ENCODE assay signal across 19 cellular contexts in the genomic region with DNA sequence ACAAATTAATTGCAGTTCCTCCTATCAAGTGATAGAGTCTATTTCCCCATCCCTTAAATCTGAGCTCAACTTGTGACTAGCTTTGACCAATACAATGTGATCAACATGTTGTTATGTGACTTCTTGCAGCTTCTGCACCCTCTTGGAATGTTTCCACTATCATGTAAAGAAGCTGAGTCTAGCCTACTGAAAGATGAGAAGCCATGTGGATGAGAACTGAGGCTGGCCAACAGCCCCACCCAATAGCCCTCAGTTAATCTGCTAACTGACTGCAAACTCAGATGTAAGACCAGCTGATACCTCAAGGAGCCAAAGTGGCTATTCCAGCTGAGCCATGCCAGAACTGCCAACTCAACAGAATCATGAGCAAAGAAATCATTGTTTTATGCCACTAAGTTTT. TPM values are rescaled to one million over a fixed set of nuclear protein-coding genes. Genes with fewer than 3 reads are reported as not detected.
DNase-seq lines count a peak whose midpoint lies in the region; ATAC-seq, FAIRE-seq and TF ChIP-seq lines count a peak whose summit lies in the region.
"Had no signal": no experiment of that assay in that cellular context is flagged by ENCODE, and none has a peak within 500 bp of the region (broad histone marks: within the 10 kb centered on the region; RNA-seq: fewer than 3 reads in every experiment).

No MANE protein-coding gene starts in this region.

- TF ChIP-seq EP300 in HepG2 (IDR thresholded peaks at IDR 0.05; ENCODE audit: low read depth in 2 of 2, low read length in 2 of 2) = no peak
- no peak for TF ChIP-seq EP300 in HepG2 (CRISPR knock-in tag; IDR thresholded peaks at IDR 0.05; ENCODE audit: borderline replicate concordance)

- CTCF ChIA-PET in HepG2 (lab: Yijun Ruan, JAX; ENCODE audit: low intra/inter-chr PET ratio, low total read pairs) = no interaction called here

- no peak overlapping the region for H2AFZ ChIP-seq in HepG2 (ENCODE audit: low read length)

- no peaks in the 10 kb centered on the region for H3K9me3 ChIP-seq in HepG2 (ENCODE audit: low read length)
- H3K9me3 ChIP-seq in right lobe of liver = no peaks in the 10 kb centered on the region
- H3K9me3 ChIP-seq in adipocyte (ENCODE audit: control insufficient read depth, low read length) = no peaks in the 10 kb centered on the region
- H3K9me3 ChIP-seq: SJCRH30 had no signal

- in situ Hi-C loops in HepG2 (cut with HindIII; ENCODE audit: extremely low pct_ligation_motif_present, low pct_unique_long_range_greater_than_20kb) = no loop called here

- H3K4me3 ChIP-seq in HepG2 (replicated peaks in 1 of 3; ENCODE audit: insufficient read depth in 1 of 3, low read depth in 2 of 3, low read length in 3 of 3) (no peak overlapping the region), right lobe of liver (no peak overlapping the region), adipocyte (ENCODE audit: low read length) (no peak overlapping the region), fibroblast of the aortic adventitia (ENCODE audit: low read depth, low read length) (no peak overlapping the region)
- H3K4me3 ChIP-seq: GM12878, SJCRH30 had no signal

- POLR2A ChIA-PET in HepG2 (lab: Yijun Ruan, JAX) = no interaction called here

- TF ChIP-seq RAD21 in HepG2 (CRISPR knock-in tag; IDR thresholded peaks at IDR 0.05) = no peak

- H4K20me1 ChIP-seq in HepG2 (ENCODE audit: insufficient read depth, low read length) = no peaks in the 10 kb centered on the region

- ATAC-seq in HepG2 (no peak), right lobe of liver (no peak), HG03135 (IDR thresholded peaks at IDR 0.05; ENCODE audit: unreplicated experiment) (no peak), GM21786 (IDR thresholded peaks at IDR 0.05; ENCODE audit: unreplicated experiment) (no peak)
- ATAC-seq: GM12878 had no signal

- H3K27me3 ChIP-seq in HepG2 (ENCODE audit: control insufficient read depth in 1 of 2, insufficient read depth in 2 of 2, low read length in 2 of 2) = no peaks in the 10 kb centered on the region
- no peaks in the 10 kb centered on the region for H3K27me3 ChIP-seq in right lobe of liver
- H3K27me3 ChIP-seq in adipocyte (replicated peaks; ENCODE audit: control insufficient read depth, insufficient read depth, low read length) = no peaks in the 10 kb centered on the region
- H3K27me3 ChIP-seq: SJCRH30 had no signal

- H3K36me3 ChIP-seq in HepG2 (replicated peaks in 1 of 2; ENCODE audit: control insufficient read depth in 1 of 2, insufficient read depth in 2 of 2, low read length in 2 of 2) (no peaks in the 10 kb centered on the region), right lobe of liver (no peaks in the 10 kb centered on the region), adipocyte (ENCODE audit: control insufficient read depth, insufficient read depth, low read length, severe bottlenecking) (peaks cover 3% of the 10 kb centered on the region)
- H3K36me3 ChIP-seq: SJCRH30 had no signal

- intact Hi-C loops in HepG2 (cut with micrococcal nuclease; ENCODE audit: unreplicated experiment) = no loop called here
- intact Hi-C loops in right lobe of liver (cut with DNase I) = no loop called here

- H3K4me1 ChIP-seq in HepG2 (ENCODE audit: insufficient read depth, low read length) (peaks cover 53% of the 10 kb centered on the region), right lobe of liver (peaks cover 0 to 10% (median 2%) of the 10 kb centered on the region in 4 donors), adipocyte (ENCODE audit: control insufficient read depth, insufficient read depth, low read length) (peaks cover 13% of the 10 kb centered on the region)
- H3K4me1 ChIP-seq: SJCRH30 had no signal

- TF ChIP-seq POLR2A in HepG2 (IDR thresholded peaks at IDR 0.05; ENCODE audit: insufficient read depth in 1 of 2, low read depth in 2 of 2, low read length in 2 of 2) (no peak), right lobe of liver (IDR thresholded peaks at IDR 0.05) (no peak)

- DNase-seq in HepG2 (ENCODE audit: low spot score) (no peak), right lobe of liver (no peak), adipocyte (ENCODE audit: low read depth) (peak; percentile 43), fibroblast of the aortic adventitia (ENCODE audit: low read depth) (peak; percentile 38), stromal cell of bone marrow (ENCODE audit: low read depth) (peak; percentile 31)
- no peak for DNase-seq in activated effector memory CD4-positive, alpha-beta T cell treated with anti-CD3 and anti-CD28 coated beads, Interleukin-2, amount 50 U/mL, for 16 hours
- DNase-seq: NCI-H1436, NCI-H2081 treated with DMSO at 0.1 percent for 48 hours, NCI-H2227 treated with DMSO at 0.1 percent for 48 hours, NCI-H526 treated with DMSO at 0.1 percent for 48 hours, OCI-M1, SJCRH30 had no signal

- no peak overlapping the region for H3K9ac ChIP-seq in HepG2 (ENCODE audit: insufficient read depth, low read depth, low read length)
- H3K9ac ChIP-seq in adipocyte (ENCODE audit: low read length) = no peak overlapping the region

- FAIRE-seq in HepG2 (lab: Jason Lieb, UNC) = no peak
- FAIRE-seq: GM12878, GM18507 had no signal

- TF ChIP-seq CTCF in HepG2 (CRISPR knock-in tag; IDR thresholded peaks at IDR 0.05) (no peak), right lobe of liver (IDR thresholded peaks at IDR 0.05) (no peak), fibroblast of the aortic adventitia (IDR thresholded peaks at IDR 0.05; ENCODE audit: insufficient read depth, low read length) (no peak)

- no peak overlapping the region for H3K4me2 ChIP-seq in HepG2 (ENCODE audit: low read depth, low read length)

- no peak overlapping the region for H3K27ac ChIP-seq in HepG2 (ENCODE audit: extremely low read length, insufficient read depth, low read length)
- no peak overlapping the region for H3K27ac ChIP-seq in right lobe of liver
- H3K27ac ChIP-seq: 22Rv1, C4-2B, RWPE1, SJCRH30 had no signal

- no peaks in the 10 kb centered on the region for H3K79me2 ChIP-seq in HepG2 (ENCODE audit: insufficient read depth, low read length)

- no TSS peak for BruUV-seq in HepG2 (replicated peaks; lab: Mats Ljungman, UMichigan)

TF ChIP-seq in HepG2, 621 proteins besides CTCF, POLR2A, EP300 and RAD21 (continues in another document):
- TF ChIP-seq ZNF17 (CRISPR knock-in tag; IDR thresholded peaks at IDR 0.05) (no peak), ZNF224 (CRISPR knock-in tag; IDR thresholded peaks at IDR 0.05) (no peak), ZNF883 (CRISPR knock-in tag; IDR thresholded peaks at IDR 0.05; ENCODE audit: not compliant biosample characterization) (no peak), ZNF563 (CRISPR knock-in tag; IDR thresholded peaks at IDR 0.05) (no peak)
- TF ChIP-seq, protein P1, sequence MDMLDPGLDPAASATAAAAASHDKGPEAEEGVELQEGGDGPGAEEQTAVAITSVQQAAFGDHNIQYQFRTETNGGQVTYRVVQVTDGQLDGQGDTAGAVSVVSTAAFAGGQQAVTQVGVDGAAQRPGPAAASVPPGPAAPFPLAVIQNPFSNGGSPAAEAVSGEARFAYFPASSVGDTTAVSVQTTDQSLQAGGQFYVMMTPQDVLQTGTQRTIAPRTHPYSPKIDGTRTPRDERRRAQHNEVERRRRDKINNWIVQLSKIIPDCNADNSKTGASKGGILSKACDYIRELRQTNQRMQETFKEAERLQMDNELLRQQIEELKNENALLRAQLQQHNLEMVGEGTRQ (IDR thresholded peaks at IDR 0.05; ENCODE audit: low read depth, low read length) = no peak
- TF ChIP-seq, protein P1 (CRISPR knock-in tag; IDR thresholded peaks at IDR 0.05; ENCODE audit: borderline replicate concordance) = no peak

RNA-seq across cellular contexts. Expression of a gene that starts 44.0 kb away (rescaled TPM):
- total RNA-seq in HepG2 (2016; rRNA removed; fragmentation: Illumina TruSeq; extraction: Trizol) (2.5 and 2.7 TPM in 2 replicates), right lobe of liver (10 to 100 TPM in 5 of 6 experiments, 1 to 10 TPM in 1; 9.0 to 16.6 (median 12.5) TPM), fibroblast of the aortic adventitia (ENCODE audit: low replicate concordance) (28.1 and 30.4 TPM in 2 replicates)
- total RNA-seq in HepG2 (2016; cell fraction: cytosol; rRNA removed; fragmentation: Illumina TruSeq; extraction: Trizol; ENCODE audit: low read depth) = 2.5 and 2.8 TPM in 2 replicates
- total RNA-seq in HepG2 (2016; cell fraction: insoluble cytoplasmic fraction; rRNA removed; fragmentation: Illumina TruSeq; extraction: Trizol) = 2.8 and 3.0 TPM in 2 replicates
- 1.3 and 1.6 TPM in 2 replicates for total RNA-seq in HepG2 (2016; cell fraction: membrane; rRNA removed; fragmentation: Illumina TruSeq; extraction: Trizol)
- total RNA-seq in HepG2 (2016; cell fraction: nucleus; rRNA removed; fragmentation: Illumina TruSeq; extraction: Trizol) = 5.8 and 6.4 TPM in 2 replicates
- 0.91 and 1.3 TPM in 2 replicates for polyA plus RNA-seq in HepG2 (2011; rRNA removed)
- 0.55 and 1.0 TPM in 2 replicates for polyA plus RNA-seq in HepG2 (2011; cell fraction: cytosol; rRNA removed)
- 1.5 and 1.6 TPM in 2 replicates for polyA plus RNA-seq in HepG2 (2011; cell fraction: nucleus; rRNA removed)
- polyA plus RNA-seq in HepG2 (2012) = 0.80 and 0.81 TPM in 2 replicates
- polyA plus RNA-seq in HepG2 (2016; cell fraction: cytosol; fragmentation: Illumina TruSeq; extraction: Trizol; ENCODE audit: low read depth) = 2.1 and 2.9 TPM in 2 replicates
- polyA plus RNA-seq in HepG2 (2016; cell fraction: insoluble cytoplasmic fraction; fragmentation: Illumina TruSeq; extraction: Trizol; ENCODE audit: low read depth) = 2.1 and 2.2 TPM in 2 replicates
- 1.7 and 1.8 TPM in 2 replicates for polyA plus RNA-seq in HepG2 (2016; cell fraction: membrane; fragmentation: Illumina TruSeq; extraction: Trizol; ENCODE audit: low read depth)
- polyA plus RNA-seq in HepG2 (2016; cell fraction: nucleus; fragmentation: Illumina TruSeq; extraction: Trizol; ENCODE audit: insufficient read depth, low read depth) = 3.3 and 5.1 TPM in 2 replicates
- polyA minus RNA-seq in HepG2 (2011; rRNA and poly(A)+ RNA removed; ENCODE audit: low replicate concordance) = 1.4 and 4.8 TPM in 2 replicates
- polyA minus RNA-seq in HepG2 (2011; cell fraction: cytosol; rRNA and poly(A)+ RNA removed) = 2.0 and 2.5 TPM in 2 replicates
- polyA minus RNA-seq in HepG2 (2011; cell fraction: nucleus; rRNA and poly(A)+ RNA removed) = 7.7 and 8.7 TPM in 2 replicates

Comparison
In these comparisons a context has a peak if more than half of its experiments do, and no peak if none do; other contexts are left out.
1. DNase-seq: peak in adipocyte (single experiment), fibroblast of the aortic adventitia (single experiment) and stromal cell of bone marrow (single experiment); none in HepG2 (single experiment), right lobe of liver (0 of 3) and activated effector memory CD4-positive, alpha-beta T cell treated with anti-CD3 and anti-CD28 coated beads, Interleukin-2, amount 50 U/mL, for 16 hours (single experiment).